In the genomic region with DNA sequence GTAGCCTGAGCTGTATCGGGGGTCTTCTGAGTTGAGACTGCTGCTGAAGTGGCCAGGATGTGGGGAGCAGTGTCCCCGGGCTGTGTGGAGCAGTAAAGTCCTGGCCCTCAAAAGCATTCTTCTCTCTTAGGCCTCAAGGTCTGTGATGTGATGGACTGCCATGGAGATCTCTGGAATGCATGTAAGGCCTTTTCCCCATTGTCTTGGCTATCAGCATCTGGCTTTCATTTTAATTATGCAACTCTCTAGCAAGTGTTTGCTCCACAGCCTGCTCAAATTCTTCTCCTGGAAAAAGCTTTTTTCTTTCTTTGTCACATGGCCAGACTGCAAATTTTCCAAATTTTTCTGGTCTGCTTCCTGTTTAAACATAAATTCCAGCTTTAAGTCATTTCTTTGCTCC, we compare ENCODE assay signal across 3 cellular contexts.
DNase-seq lines count a peak whose midpoint lies in the region; ATAC-seq and TF ChIP-seq lines count a peak whose summit lies in the region.
"Not testable (repeated sequence)": the region's sequence is repeated elsewhere in the genome, so short reads cannot be mapped to it uniquely, and the experiment has no call there.

No MANE protein-coding gene starts in this region.

- not testable (repeated sequence) for H3K79me2 ChIP-seq in DND-41 (ENCODE audit: insufficient read depth, low read length)

- not testable (repeated sequence) for H3K9me3 ChIP-seq in DND-41 (ENCODE audit: insufficient read depth, low read length, severe bottlenecking)

- peaks cover 25% of the 10 kb centered on the region for H3K4me1 ChIP-seq in DND-41 (ENCODE audit: insufficient read depth, low read length)

- not testable (repeated sequence) for H4K20me1 ChIP-seq in DND-41 (ENCODE audit: insufficient read depth, low read length)

- H3K36me3 ChIP-seq in DND-41 (ENCODE audit: insufficient read depth, low read length): not testable (repeated sequence)

- H3K9ac ChIP-seq in DND-41 (ENCODE audit: low read depth, low read length): not testable (repeated sequence)

- H2AFZ ChIP-seq in DND-41 (ENCODE audit: low read depth, low read length): not testable (repeated sequence)

- H3K27ac ChIP-seq in DND-41 (ENCODE audit: low read length): peak overlapping the region; percentile 53; the same call in 1 of the 2 replicates

- H3K4me3 ChIP-seq in DND-41 (ENCODE audit: low read depth in 1 of 2, low read length in 2 of 2): not testable (repeated sequence)

- not testable (repeated sequence) for DNase-seq in DND-41
- peak; percentile 32 for DNase-seq in RPMI7951 (ENCODE audit: low read depth)

- not testable (repeated sequence) for H3K27me3 ChIP-seq in DND-41 (ENCODE audit: insufficient read depth, low read length, poor library complexity)

- ATAC-seq in DND-41 (ENCODE audit: insufficient read depth, low read depth): not testable (repeated sequence)
- peak; percentile 59 for ATAC-seq in SK-N-SH treated with all-trans-retinoic acid at 6 μM for 48 hours

- not testable (repeated sequence) for TF ChIP-seq CTCF in DND-41 (IDR thresholded peaks at IDR 0.05; ENCODE audit: borderline replicate concordance, extremely low read depth, low read length, poor library complexity, severe bottlenecking)

- H3K4me2 ChIP-seq in DND-41 (ENCODE audit: insufficient read depth, low read length): not testable (repeated sequence)
